ENCODE assay signal across 8 cellular contexts in genomic region chr17:6641374-6641818, GRCh38. TPM values are rescaled to one million over a fixed set of nuclear protein-coding genes. Genes with fewer than 3 reads are reported as not detected.
DNase-seq lines count a peak whose midpoint lies in the region; ATAC-seq and TF ChIP-seq lines count a peak whose summit lies in the region.

No MANE protein-coding gene starts in this region.

- no peaks in the 10 kb centered on the region for H3K27me3 ChIP-seq in AG04450 (ENCODE audit: control insufficient read depth, insufficient read depth, low read length)

- no peaks in the 10 kb centered on the region for H3K27me3 Mint-ChIP-seq in activated CD4-positive, alpha-beta memory T cell treated with anti-CD3 and anti-CD28 coated beads for 36 hours
- H3K27me3 Mint-ChIP-seq in stimulated activated memory B cell treated with anti-CD40 and anti-IgM and Interleukin-4, amounts not matched to agents 10 μg/mL and 1 μg/mL and 100 μg/mL, for 72 hours, result no peaks in the 10 kb centered on the region

- POLR2A ChIA-PET in AG04450 (lab: Yijun Ruan, JAX), result interaction anchor here (1.3 kb wide), 1 partner anchor 197 kb away, joined by 4 read pairs; the partner anchor contains the start of gene PIMREG
- POLR2A ChIA-PET in activated CD4-positive, alpha-beta memory T cell treated with anti-CD3 and anti-CD28 coated beads for 36 hours (lab: Charles Lee), result interaction anchor here (0.6 to 4.6 kb wide), 4 partner anchors 8 to 488 kb away, joined by 3 to 28 read pairs (median 4); partner anchors contain the start of genes C17orf100 and MED31

- intact Hi-C loops in activated CD4-positive, alpha-beta memory T cell treated with anti-CD3 and anti-CD28 coated beads for 36 hours (cut with micrococcal nuclease), result loop anchor here (2.0 to 5.0 kb wide), 4 partner anchors 64 to 1155 kb away; partner anchors contain the start of genes DERL2, MIS12, NLRP1 and PIMREG

- no peaks in the 10 kb centered on the region; the same call in 1 of the 2 replicates for H3K9me3 ChIP-seq in AG04450 (ENCODE audit: control insufficient read depth, insufficient read depth, low read length)

- peak overlapping the region; percentile 90 for H3K4me3 Mint-ChIP-seq in activated CD4-positive, alpha-beta memory T cell treated with anti-CD3 and anti-CD28 coated beads for 36 hours
- peak overlapping the region; percentile 96 for H3K4me3 Mint-ChIP-seq in stimulated activated memory B cell treated with anti-CD40 and anti-IgM and Interleukin-4, amounts not matched to agents 10 μg/mL and 1 μg/mL and 100 μg/mL, for 72 hours

- DNase-seq in AG04450 (ENCODE audit: low read depth, low spot score) (no peak), NCI-H1417 treated with DMSO at 0.1 percent for 48 hours (lab: John Stamatoyannopoulos, UW) (no peak)
- DNase-seq in activated CD4-positive, alpha-beta memory T cell treated with anti-CD3 and anti-CD28 coated beads for 36 hours, result no peak

- ATAC-seq in HG02840 (IDR thresholded peaks at IDR 0.05; ENCODE audit: low FRiP score, unreplicated experiment), result peak; percentile 4
- ATAC-seq in stimulated activated memory B cell treated with anti-CD40 and anti-IgM and Interleukin-4, amounts not matched to agents 10 μg/mL and 1 μg/mL and 100 μg/mL, for 72 hours, result no peak
- ATAC-seq in HG03565 (IDR thresholded peaks at IDR 0.05; ENCODE audit: unreplicated experiment), result no peak
- ATAC-seq in esophagus mucosa, result no peak

- peak overlapping the region; percentile 90 for H3K4me3 ChIP-seq in AG04450 (ENCODE audit: low read depth, low read length)
- H3K4me3 ChIP-seq in iPS-11a (ENCODE audit: low read depth, low read length), result peak overlapping the region; percentile 85

- H3K4me1 Mint-ChIP-seq in activated CD4-positive, alpha-beta memory T cell treated with anti-CD3 and anti-CD28 coated beads for 36 hours (ENCODE audit: low read depth), result peaks cover 62% of the 10 kb centered on the region
- H3K4me1 Mint-ChIP-seq in stimulated activated memory B cell treated with anti-CD40 and anti-IgM and Interleukin-4, amounts not matched to agents 10 μg/mL and 1 μg/mL and 100 μg/mL, for 72 hours, result peaks cover 61% of the 10 kb centered on the region

- H3K9me3 Mint-ChIP-seq in activated CD4-positive, alpha-beta memory T cell treated with anti-CD3 and anti-CD28 coated beads for 36 hours, result no peaks in the 10 kb centered on the region
- no peaks in the 10 kb centered on the region for H3K9me3 Mint-ChIP-seq in stimulated activated memory B cell treated with anti-CD40 and anti-IgM and Interleukin-4, amounts not matched to agents 10 μg/mL and 1 μg/mL and 100 μg/mL, for 72 hours

- H3K27ac Mint-ChIP-seq in activated CD4-positive, alpha-beta memory T cell treated with anti-CD3 and anti-CD28 coated beads for 36 hours, result peak overlapping the region; percentile 95
- peak overlapping the region; percentile 92 for H3K27ac Mint-ChIP-seq in stimulated activated memory B cell treated with anti-CD40 and anti-IgM and Interleukin-4, amounts not matched to agents 10 μg/mL and 1 μg/mL and 100 μg/mL, for 72 hours

- peak overlapping the region; percentile 75 for H3K27ac ChIP-seq in AG04450 (ENCODE audit: low read depth, low read length)

- peaks cover 30% of the 10 kb centered on the region for H3K36me3 Mint-ChIP-seq in activated CD4-positive, alpha-beta memory T cell treated with anti-CD3 and anti-CD28 coated beads for 36 hours
- peaks cover 16% of the 10 kb centered on the region for H3K36me3 Mint-ChIP-seq in stimulated activated memory B cell treated with anti-CD40 and anti-IgM and Interleukin-4, amounts not matched to agents 10 μg/mL and 1 μg/mL and 100 μg/mL, for 72 hours

- no peak for TF ChIP-seq CTCF in AG04450 (IDR thresholded peaks at IDR 0.05; ENCODE audit: low read depth, low read length)

- CTCF ChIA-PET in AG04450 (lab: Charles Lee), result interaction anchor here (1.1 to 1.7 kb wide), 2 partner anchors 169 to 404 kb away, joined by 3 to 9 read pairs; no protein-coding TSS in a partner anchor
- CTCF ChIA-PET in activated CD4-positive, alpha-beta memory T cell treated with anti-CD3 and anti-CD28 coated beads for 36 hours (lab: Charles Lee), result interaction anchor here (0.8 to 2.3 kb wide), 4 partner anchors 10 to 114 kb away, joined by 3 to 10 read pairs (median 4); partner anchors contain the start of genes C17orf100, MED31 and XAF1

RNA-seq across cellular contexts. Expression of gene TXNDC17, which starts 0.5 kb away (rescaled TPM):
- 239 and 320 TPM in 2 replicates for polyA plus RNA-seq in AG04450 (2011; rRNA removed)
- 40.1 and 45.4 TPM in 2 replicates for polyA minus RNA-seq in AG04450 (2011; rRNA and poly(A)+ RNA removed)
- 100 to 1,000 TPM; 107 to 123 TPM for total RNA-seq in activated CD4-positive, alpha-beta memory T cell treated with anti-CD3 and anti-CD28 coated beads for 36 hours
- total RNA-seq in esophagus mucosa, result 322 TPM

RNA-seq across cellular contexts. Expression of gene KIAA0753, which starts 0.9 kb away (rescaled TPM):
- 11.5 and 13.0 TPM in 2 replicates for polyA plus RNA-seq in AG04450 (2011; rRNA removed)
- polyA minus RNA-seq in AG04450 (2011; rRNA and poly(A)+ RNA removed), result 18.2 and 21.5 TPM in 2 replicates
- 10 to 100 TPM; 14.2 to 14.7 TPM for total RNA-seq in activated CD4-positive, alpha-beta memory T cell treated with anti-CD3 and anti-CD28 coated beads for 36 hours
- 8.6 TPM for total RNA-seq in esophagus mucosa

RNA-seq across cellular contexts. Expression of gene MED31, which starts 10.0 kb away (rescaled TPM):
- polyA plus RNA-seq in AG04450 (2011; rRNA removed), result 20.4 and 24.6 TPM in 2 replicates
- 8.8 and 10.0 TPM in 2 replicates for polyA minus RNA-seq in AG04450 (2011; rRNA and poly(A)+ RNA removed)
- 10 to 100 TPM; 22.6 to 25.9 TPM for total RNA-seq in activated CD4-positive, alpha-beta memory T cell treated with anti-CD3 and anti-CD28 coated beads for 36 hours
- total RNA-seq in esophagus mucosa, result 15.3 TPM

RNA-seq across cellular contexts. Expression of gene C17orf100, which starts 10.2 kb away (rescaled TPM):
- polyA plus RNA-seq in AG04450 (2011; rRNA removed), result 1.8 and 1.9 TPM in 2 replicates
- 0.87 and 1.0 TPM in 2 replicates for polyA minus RNA-seq in AG04450 (2011; rRNA and poly(A)+ RNA removed)
- 1 to 10 TPM; 1.5 to 1.8 TPM for total RNA-seq in activated CD4-positive, alpha-beta memory T cell treated with anti-CD3 and anti-CD28 coated beads for 36 hours
- 1.7 TPM for total RNA-seq in esophagus mucosa
